1 cellular context compared by ENCODE assay signal in the genomic region with DNA sequence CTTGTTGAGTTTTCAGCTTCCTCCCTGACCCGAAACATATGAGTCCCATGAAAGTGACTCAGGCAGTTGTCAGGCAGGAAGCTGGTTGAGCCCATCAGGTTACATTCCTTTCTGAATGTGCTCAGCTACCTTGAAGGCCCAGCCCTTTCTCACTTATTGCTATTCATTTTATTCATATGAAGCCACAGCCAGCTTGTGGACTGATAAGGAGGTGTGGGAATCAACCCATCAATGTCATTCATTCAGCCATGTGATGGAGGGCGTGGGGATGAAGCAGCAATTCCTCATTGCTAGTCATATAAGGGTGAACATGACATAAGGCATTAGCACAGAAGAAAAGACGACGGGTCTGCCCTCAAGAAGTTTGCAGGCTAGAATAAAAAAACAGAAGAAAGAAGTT.
TF ChIP-seq lines count a peak whose summit lies in the region.

No MANE protein-coding gene starts in this region.

TF ChIP-seq in HCT116, 20 proteins besides CTCF, POLR2A, EP300 and RAD21 (continued from another document):
- no peak for TF ChIP-seq REST (IDR thresholded peaks at IDR 0.05; ENCODE audit: low read depth)
